In the genomic region with DNA sequence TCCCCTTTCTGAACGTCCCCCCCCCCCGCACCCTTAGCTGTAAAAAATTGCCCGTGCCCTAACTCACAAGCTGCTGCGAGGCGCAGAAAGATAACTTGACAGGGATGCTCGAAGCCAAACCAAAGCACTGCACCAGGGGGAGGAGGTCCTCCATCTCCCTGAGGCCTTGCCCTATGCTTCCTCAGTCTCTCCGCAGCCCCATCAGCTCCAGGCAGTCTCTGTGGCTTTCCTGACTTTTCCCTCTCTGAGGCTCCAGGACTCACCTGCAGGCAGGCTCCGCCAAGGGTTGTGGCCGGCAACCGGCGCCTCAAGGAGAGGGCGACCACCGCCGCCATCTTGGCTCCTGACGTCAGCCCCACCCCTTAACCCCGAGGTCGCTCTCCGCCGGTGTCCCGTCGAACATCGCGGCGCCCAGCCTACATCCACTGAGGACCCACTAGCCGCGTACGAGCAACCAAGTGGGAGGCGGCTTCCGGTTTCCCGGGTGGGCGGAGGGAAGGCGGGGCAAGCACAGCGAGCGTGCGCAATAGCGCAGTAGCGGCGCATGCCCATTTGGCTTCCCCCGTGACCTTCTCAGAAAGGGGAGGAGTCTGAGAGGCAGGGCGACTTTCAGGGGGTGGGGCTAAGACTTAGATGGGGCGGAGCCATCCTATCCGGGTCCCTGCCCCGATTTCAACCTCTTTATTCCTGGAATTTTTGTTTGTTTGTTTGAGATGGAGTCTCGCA, we compare ENCODE assay signal across 1 cellular context.
TF ChIP-seq lines count a peak whose summit lies in the region.

A gene (minus strand): TSS at position 348 of the 726 bp plus-strand sequence. CDS start 13 bp downstream, at position 335.

TF ChIP-seq in HEK293, 187 proteins besides CTCF, POLR2A, EP300 and RAD21 (continued from another document):
- TF ChIP-seq, protein P1, sequence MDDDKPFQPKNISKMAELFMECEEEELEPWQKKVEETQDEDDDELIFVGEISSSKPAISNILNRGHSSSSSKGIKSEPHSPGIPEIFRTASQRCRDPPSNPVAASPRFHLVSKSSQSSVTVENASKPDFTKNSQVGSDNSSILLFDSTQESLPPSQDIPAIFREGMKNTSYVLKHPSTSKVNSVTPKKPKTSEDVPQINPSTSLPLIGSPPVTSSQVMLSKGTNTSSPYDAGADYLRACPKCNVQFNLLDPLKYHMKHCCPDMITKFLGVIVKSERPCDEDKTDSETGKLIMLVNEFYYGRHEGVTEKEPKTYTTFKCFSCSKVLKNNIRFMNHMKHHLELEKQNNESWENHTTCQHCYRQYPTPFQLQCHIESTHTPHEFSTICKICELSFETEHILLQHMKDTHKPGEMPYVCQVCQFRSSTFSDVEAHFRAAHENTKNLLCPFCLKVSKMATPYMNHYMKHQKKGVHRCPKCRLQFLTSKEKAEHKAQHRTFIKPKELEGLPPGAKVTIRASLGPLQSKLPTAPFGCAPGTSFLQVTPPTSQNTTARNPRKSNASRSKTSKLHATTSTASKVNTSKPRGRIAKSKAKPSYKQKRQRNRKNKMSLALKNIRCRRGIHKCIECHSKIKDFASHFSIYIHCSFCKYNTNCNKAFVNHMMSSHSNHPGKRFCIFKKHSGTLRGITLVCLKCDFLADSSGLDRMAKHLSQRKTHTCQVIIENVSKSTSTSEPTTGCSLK (tag by site-specific recombination; IDR thresholded peaks at IDR 0.05), result no peak
- TF ChIP-seq BCL11B (tag by site-specific recombination; IDR thresholded peaks at IDR 0.05; ENCODE audit: low read depth) (peak; percentile 75; the same call in 1 of the 2 replicates), KLF8 (tag by site-specific recombination; IDR thresholded peaks at IDR 0.05) (peak; percentile 61), ZFHX2 (tag by site-specific recombination; conservative IDR thresholded peaks at IDR 0.05) (peak; percentile 85), ZNF510 (tag by site-specific recombination; IDR thresholded peaks at IDR 0.05; ENCODE audit: insufficient replicate concordance) (no peak), SP2 (tag by site-specific recombination; IDR thresholded peaks at IDR 0.05) (peak; percentile 98), SCRT1 (tag by site-specific recombination; IDR thresholded peaks at IDR 0.05; ENCODE audit: borderline replicate concordance) (no peak), ZBTB17 (tag by site-specific recombination; IDR thresholded peaks at IDR 0.05) (no peak), ZXDB (tag by site-specific recombination; IDR thresholded peaks at IDR 0.05) (peak; percentile 42; the same call in 1 of the 2 replicates), EGR2 (tag by site-specific recombination; IDR thresholded peaks at IDR 0.05; ENCODE audit: low read depth) (peak; percentile 87), ZBTB7A (tag by site-specific recombination; IDR thresholded peaks at IDR 0.05; ENCODE audit: low read depth) (peak; percentile 89; the same call in 1 of the 2 replicates)
- TF ChIP-seq, protein P2, sequence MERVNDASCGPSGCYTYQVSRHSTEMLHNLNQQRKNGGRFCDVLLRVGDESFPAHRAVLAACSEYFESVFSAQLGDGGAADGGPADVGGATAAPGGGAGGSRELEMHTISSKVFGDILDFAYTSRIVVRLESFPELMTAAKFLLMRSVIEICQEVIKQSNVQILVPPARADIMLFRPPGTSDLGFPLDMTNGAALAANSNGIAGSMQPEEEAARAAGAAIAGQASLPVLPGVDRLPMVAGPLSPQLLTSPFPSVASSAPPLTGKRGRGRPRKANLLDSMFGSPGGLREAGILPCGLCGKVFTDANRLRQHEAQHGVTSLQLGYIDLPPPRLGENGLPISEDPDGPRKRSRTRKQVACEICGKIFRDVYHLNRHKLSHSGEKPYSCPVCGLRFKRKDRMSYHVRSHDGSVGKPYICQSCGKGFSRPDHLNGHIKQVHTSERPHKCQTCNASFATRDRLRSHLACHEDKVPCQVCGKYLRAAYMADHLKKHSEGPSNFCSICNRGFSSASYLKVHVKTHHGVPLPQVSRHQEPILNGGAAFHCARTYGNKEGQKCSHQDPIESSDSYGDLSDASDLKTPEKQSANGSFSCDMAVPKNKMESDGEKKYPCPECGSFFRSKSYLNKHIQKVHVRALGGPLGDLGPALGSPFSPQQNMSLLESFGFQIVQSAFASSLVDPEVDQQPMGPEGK (tag by site-specific recombination; IDR thresholded peaks at IDR 0.05), result peak; percentile 55; the same call in 1 of the 2 replicates
- TF ChIP-seq, protein P3, sequence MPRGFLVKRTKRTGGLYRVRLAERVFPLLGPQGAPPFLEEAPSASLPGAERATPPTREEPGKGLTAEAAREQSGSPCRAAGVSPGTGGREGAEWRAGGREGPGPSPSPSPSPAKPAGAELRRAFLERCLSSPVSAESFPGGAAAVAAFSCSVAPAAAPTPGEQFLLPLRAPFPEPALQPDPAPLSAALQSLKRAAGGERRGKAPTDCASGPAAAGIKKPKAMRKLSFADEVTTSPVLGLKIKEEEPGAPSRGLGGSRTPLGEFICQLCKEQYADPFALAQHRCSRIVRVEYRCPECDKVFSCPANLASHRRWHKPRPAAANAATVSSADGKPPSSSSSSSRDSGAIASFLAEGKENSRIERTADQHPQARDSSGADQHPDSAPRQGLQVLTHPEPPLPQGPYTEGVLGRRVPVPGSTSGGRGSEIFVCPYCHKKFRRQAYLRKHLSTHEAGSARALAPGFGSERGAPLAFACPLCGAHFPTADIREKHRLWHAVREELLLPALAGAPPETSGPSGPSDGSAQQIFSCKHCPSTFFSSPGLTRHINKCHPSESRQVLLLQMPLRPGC (tag by site-specific recombination; IDR thresholded peaks at IDR 0.05), result 0 out of 2 replicates have a peak, but pooled peaks have one; percentile 34
- TF ChIP-seq, protein P4, sequence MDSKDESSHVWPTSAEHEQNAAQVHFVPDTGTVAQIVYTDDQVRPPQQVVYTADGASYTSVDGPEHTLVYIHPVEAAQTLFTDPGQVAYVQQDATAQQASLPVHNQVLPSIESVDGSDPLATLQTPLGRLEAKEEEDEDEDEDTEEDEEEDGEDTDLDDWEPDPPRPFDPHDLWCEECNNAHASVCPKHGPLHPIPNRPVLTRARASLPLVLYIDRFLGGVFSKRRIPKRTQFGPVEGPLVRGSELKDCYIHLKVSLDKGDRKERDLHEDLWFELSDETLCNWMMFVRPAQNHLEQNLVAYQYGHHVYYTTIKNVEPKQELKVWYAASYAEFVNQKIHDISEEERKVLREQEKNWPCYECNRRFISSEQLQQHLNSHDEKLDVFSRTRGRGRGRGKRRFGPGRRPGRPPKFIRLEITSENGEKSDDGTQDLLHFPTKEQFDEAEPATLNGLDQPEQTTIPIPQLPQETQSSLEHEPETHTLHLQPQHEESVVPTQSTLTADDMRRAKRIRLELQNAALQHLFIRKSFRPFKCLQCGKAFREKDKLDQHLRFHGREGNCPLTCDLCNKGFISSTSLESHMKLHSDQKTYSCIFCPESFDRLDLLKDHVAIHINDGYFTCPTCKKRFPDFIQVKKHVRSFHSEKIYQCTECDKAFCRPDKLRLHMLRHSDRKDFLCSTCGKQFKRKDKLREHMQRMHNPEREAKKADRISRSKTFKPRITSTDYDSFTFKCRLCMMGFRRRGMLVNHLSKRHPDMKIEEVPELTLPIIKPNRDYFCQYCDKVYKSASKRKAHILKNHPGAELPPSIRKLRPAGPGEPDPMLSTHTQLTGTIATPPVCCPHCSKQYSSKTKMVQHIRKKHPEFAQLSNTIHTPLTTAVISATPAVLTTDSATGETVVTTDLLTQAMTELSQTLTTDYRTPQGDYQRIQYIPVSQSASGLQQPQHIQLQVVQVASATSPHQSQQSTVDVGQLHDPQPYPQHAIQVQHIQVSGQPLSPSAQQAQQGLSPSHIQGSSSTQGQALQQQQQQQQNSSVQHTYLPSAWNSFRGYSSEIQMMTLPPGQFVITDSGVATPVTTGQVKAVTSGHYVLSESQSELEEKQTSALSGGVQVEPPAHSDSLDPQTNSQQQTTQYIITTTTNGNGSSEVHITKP (tag by site-specific recombination; IDR thresholded peaks at IDR 0.05), result peak; percentile 92
